10 cellular contexts compared by ENCODE assay signal in the genomic region with DNA sequence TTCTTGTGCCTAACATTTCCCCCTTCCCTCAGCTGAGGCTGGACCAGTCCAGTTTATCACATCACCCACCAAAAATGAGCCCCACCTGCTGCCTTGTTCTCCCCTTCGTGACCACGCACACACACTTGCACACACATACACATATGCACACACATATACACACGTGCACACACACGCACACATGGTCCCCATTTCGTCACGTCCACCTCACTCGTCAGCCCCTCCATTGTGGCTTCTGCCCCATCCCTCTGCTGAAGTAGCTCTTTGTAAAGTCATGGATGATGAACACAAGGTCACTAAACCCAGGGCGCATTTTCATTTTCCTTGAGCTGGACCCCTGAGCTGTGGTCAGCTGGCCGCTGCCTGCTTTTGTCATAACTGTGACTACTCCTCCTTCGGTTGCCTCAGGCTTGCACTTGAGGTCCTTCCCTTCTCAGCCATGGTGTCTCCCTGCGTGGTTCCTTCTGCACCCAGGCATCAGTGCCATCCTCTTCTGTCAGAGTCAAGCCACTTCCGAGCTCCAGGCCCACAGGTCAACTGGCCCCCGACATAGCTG.
DNase-seq lines count a peak whose midpoint lies in the region; ATAC-seq lines count a peak whose summit lies in the region.
"Had no signal": no experiment of that assay in that cellular context is flagged by ENCODE, and none has a peak within 500 bp of the region (broad histone marks: within the 10 kb centered on the region; RNA-seq: fewer than 3 reads in every experiment).

No MANE protein-coding gene starts in this region.

- H3K27me3 Mint-ChIP-seq in immature natural killer cell (ENCODE audit: low read depth in 3 of 3) = peaks cover 0 to 3% (median 2%) of the 10 kb centered on the region in 3 donors

- H3K4me3 Mint-ChIP-seq in immature natural killer cell = peak overlapping the region; percentile 3 to 68 (median 44)

- ATAC-seq in GM18867 (IDR thresholded peaks at IDR 0.05; ENCODE audit: unreplicated experiment) = peak; percentile 25
- peak; percentile 8 for ATAC-seq in GM21786 (IDR thresholded peaks at IDR 0.05; ENCODE audit: unreplicated experiment)
- ATAC-seq in HG03565 (IDR thresholded peaks at IDR 0.05; ENCODE audit: unreplicated experiment) = peak; percentile 26

- peaks cover 41 to 46% of the 10 kb centered on the region in 2 donors for H3K4me1 Mint-ChIP-seq in immature natural killer cell

- no peaks in the 10 kb centered on the region for H3K9me3 Mint-ChIP-seq in immature natural killer cell
- H3K9me3 Mint-ChIP-seq: activated T-helper 2 cell treated with anti-CD3 and anti-CD28 coated beads, Interferon-gamma antibody, Interleukin-2, Interleukin-4, amounts not matched to agents 10 μg/mL and 5 μg/mL and 100 μg/mL, durations not matched to agents 14 hours and 24 hours and 36 hours had no signal

- H3K27ac Mint-ChIP-seq in immature natural killer cell = peak overlapping the region in 1 of 6 donors; percentile 33

- H3K36me3 Mint-ChIP-seq in immature natural killer cell = peaks cover 0 to 4% (median 0%) of the 10 kb centered on the region in 3 donors

- DNase-seq in immature natural killer cell (no peak), DMS153 (lab: John Stamatoyannopoulos, UW) (no peak), NCI-H1694 (lab: John Stamatoyannopoulos, UW) (no peak), NCI-H524 treated with DMSO at 0.1 percent for 48 hours (lab: John Stamatoyannopoulos, UW) (no peak), NCI-H446 (lab: John Stamatoyannopoulos, UW) (no peak)
- DNase-seq: stimulated activated CD4-positive, alpha-beta T cell treated with anti-CD3 and anti-CD28 coated beads, Interleukin-4, amount 100 ng/mL, for 24 hours had no signal
